In genomic region chr4:130747842-130748241, GRCh38 we compare ENCODE assay signal across 13 cellular contexts.
DNase-seq lines count a peak whose midpoint lies in the region; ATAC-seq and TF ChIP-seq lines count a peak whose summit lies in the region.
"Had no signal": no experiment of that assay in that cellular context is flagged by ENCODE, and none has a peak within 500 bp of the region (broad histone marks: within the 10 kb centered on the region; RNA-seq: fewer than 3 reads in every experiment).

No MANE protein-coding gene starts in this region.

- H3K4me3 ChIP-seq in MM.1S (ENCODE audit: low read length) (no peak overlapping the region), astrocyte of the cerebellum (ENCODE audit: low read depth, low read length) (no peak overlapping the region)
- H3K4me3 ChIP-seq: BLaER1, vagina had no signal

- H3K4me3 Mint-ChIP-seq in progenitor cell of endocrine pancreas (ENCODE audit: low read depth) (no peak overlapping the region), T-cell (no peak overlapping the region)
- no peak overlapping the region for H3K4me3 Mint-ChIP-seq in CD4-positive, alpha-beta T cell
- H3K4me3 Mint-ChIP-seq: activated T-helper 1 cell treated with anti-CD3 and anti-CD28 coated beads, Interleukin-12 subunit alpha, Interleukin-12 subunit beta, Interleukin-2, Interleukin-4 antibody, amounts not matched to agents 30 ng/mL and 10 ng/mL and 1 ng/mL, durations not matched to agents 14 hours and 24 hours and 36 hours had no signal

- intact Hi-C loops in CD4-positive, alpha-beta T cell (cut with DNase I, micrococcal nuclease) = no loop called here

- TF ChIP-seq CTCF in MM.1S (IDR thresholded peaks at IDR 0.05; ENCODE audit: low read length) = peak; percentile 52
- TF ChIP-seq CTCF in astrocyte of the cerebellum (IDR thresholded peaks at IDR 0.05; ENCODE audit: low read depth, low read length, missing control alignments) = no peak
- peak; percentile 54 for TF ChIP-seq CTCF in progenitor cell of endocrine pancreas (IDR thresholded peaks at IDR 0.05; ENCODE audit: unreplicated experiment)
- TF ChIP-seq CTCF in CD4-positive, alpha-beta T cell (IDR thresholded peaks at IDR 0.05) = no peak

- H3K4me1 Mint-ChIP-seq in progenitor cell of endocrine pancreas (ENCODE audit: low read depth) (no peaks in the 10 kb centered on the region), T-cell (no peaks in the 10 kb centered on the region)
- H3K4me1 Mint-ChIP-seq in CD4-positive, alpha-beta T cell (ENCODE audit: low read depth) = no peaks in the 10 kb centered on the region

- H3K9me2 ChIP-seq in MM.1S (replicated peaks; ENCODE audit: insufficient read depth, low read length) = no peaks in the 10 kb centered on the region

- H3K9me3 Mint-ChIP-seq in progenitor cell of endocrine pancreas (ENCODE audit: low read depth) (no peaks in the 10 kb centered on the region), T-cell (peaks cover 6 to 13% (median 6%) of the 10 kb centered on the region in 3 donors)
- H3K9me3 Mint-ChIP-seq in CD4-positive, alpha-beta T cell = peaks cover 9% of the 10 kb centered on the region
- H3K9me3 Mint-ChIP-seq: activated T-helper 1 cell treated with anti-CD3 and anti-CD28 coated beads, Interleukin-12 subunit alpha, Interleukin-12 subunit beta, Interleukin-2, Interleukin-4 antibody, amounts not matched to agents 30 ng/mL and 10 ng/mL and 1 ng/mL, durations not matched to agents 14 hours and 24 hours and 36 hours had no signal

- H3K27ac Mint-ChIP-seq in progenitor cell of endocrine pancreas (no peak overlapping the region), T-cell (no peak overlapping the region)
- no peak overlapping the region for H3K27ac Mint-ChIP-seq in CD4-positive, alpha-beta T cell
- H3K27ac Mint-ChIP-seq: activated T-helper 1 cell treated with anti-CD3 and anti-CD28 coated beads, Interleukin-12 subunit alpha, Interleukin-12 subunit beta, Interleukin-2, Interleukin-4 antibody, amounts not matched to agents 30 ng/mL and 10 ng/mL and 1 ng/mL, durations not matched to agents 14 hours and 24 hours and 36 hours had no signal

- H3K36me3 Mint-ChIP-seq in progenitor cell of endocrine pancreas (ENCODE audit: insufficient read depth) = no peaks in the 10 kb centered on the region
- no peaks in the 10 kb centered on the region for H3K36me3 Mint-ChIP-seq in CD4-positive, alpha-beta T cell (ENCODE audit: low read depth)
- H3K36me3 Mint-ChIP-seq in T-cell = no peaks in the 10 kb centered on the region

- no peaks in the 10 kb centered on the region for H3K4me1 ChIP-seq in MM.1S (ENCODE audit: low read length)
- H3K4me1 ChIP-seq: BLaER1, parathyroid adenoma, vagina had no signal

- POLR2A ChIA-PET in CD4-positive, alpha-beta T cell (lab: Charles Lee) = no interaction called here
- POLR2A ChIA-PET in T-cell (lab: Charles Lee) = no interaction called here

- ATAC-seq in CD4-positive, alpha-beta T cell (ENCODE audit: poor library complexity) = no peak
- no peak for ATAC-seq in T-cell (replicated peaks in 1 of 4)

- in situ Hi-C loops in astrocyte of the cerebellum (cut with HindIII; ENCODE audit: low sequenced_read_pairs) = no loop called here

- H3K27me3 Mint-ChIP-seq in progenitor cell of endocrine pancreas (no peaks in the 10 kb centered on the region), T-cell (no peaks in the 10 kb centered on the region)
- no peaks in the 10 kb centered on the region for H3K27me3 Mint-ChIP-seq in CD4-positive, alpha-beta T cell

- no peaks in the 10 kb centered on the region for H3K27me3 ChIP-seq in MM.1S (replicated peaks; ENCODE audit: insufficient read depth, low read length)
- no peaks in the 10 kb centered on the region for H3K27me3 ChIP-seq in CD4-positive, alpha-beta T cell (ENCODE audit: control insufficient read depth, insufficient read depth, low read length)
- H3K27me3 ChIP-seq: BLaER1, vagina had no signal

- 0 out of 2 replicates have a peak overlapping the region, but pooled peaks have one; percentile 5 for H3K4me2 ChIP-seq in MM.1S (ENCODE audit: low read depth, low read length)
- H3K4me2 ChIP-seq: BLaER1 had no signal

- no peaks in the 10 kb centered on the region for H3K9me3 ChIP-seq in MM.1S (replicated peaks; ENCODE audit: insufficient read depth, low read length)
- no peaks in the 10 kb centered on the region for H3K9me3 ChIP-seq in CD4-positive, alpha-beta T cell (ENCODE audit: control insufficient read depth, low read length)
- H3K9me3 ChIP-seq: BLaER1, vagina had no signal

- no peaks in the 10 kb centered on the region for H3K79me2 ChIP-seq in MM.1S (ENCODE audit: low read length)
- H3K79me2 ChIP-seq: parathyroid adenoma had no signal

- no peak overlapping the region for H3K9ac ChIP-seq in MM.1S (ENCODE audit: low read length)
- H3K9ac ChIP-seq: BLaER1, parathyroid adenoma had no signal

- H3F3A ChIP-seq in MM.1S (ENCODE audit: insufficient read depth, low read length) = no peaks in the 10 kb centered on the region

- no peak overlapping the region for H3K27ac ChIP-seq in MM.1S (ENCODE audit: low read length)
- H3K27ac ChIP-seq in CD4-positive, alpha-beta T cell (ENCODE audit: low read depth, low read length) = no peak overlapping the region
- H3K27ac ChIP-seq: BLaER1, parathyroid adenoma, vagina had no signal

- no peaks in the 10 kb centered on the region for H4K20me1 ChIP-seq in MM.1S (ENCODE audit: insufficient read depth, low read length)
- H4K20me1 ChIP-seq: BLaER1 had no signal

- DNase-seq in NCI-H510A treated with DMSO at 0.1 percent for 48 hours (lab: John Stamatoyannopoulos, UW) (peak; percentile 0), NCI-H510A (lab: John Stamatoyannopoulos, UW) (no peak), MM.1S (peak; percentile 63), astrocyte of the cerebellum (ENCODE audit: low read depth) (peak; percentile 4), progenitor cell of endocrine pancreas (ENCODE audit: low spot score, unreplicated experiment) (no peak), nucleus accumbens (lab: John Stamatoyannopoulos, UW) (no peak), T-cell (no peak)
- DNase-seq in CD4-positive, alpha-beta T cell = no peak
- DNase-seq: T-helper 9 cell had no signal

- H2AFZ ChIP-seq in MM.1S (ENCODE audit: low read length) = no peak overlapping the region
- H2AFZ ChIP-seq: parathyroid adenoma had no signal

- CTCF ChIA-PET in CD4-positive, alpha-beta T cell (lab: Charles Lee) = no interaction called here
- CTCF ChIA-PET in T-cell (lab: Charles Lee) = no interaction called here

- H3K36me3 ChIP-seq in MM.1S (replicated peaks; ENCODE audit: insufficient read depth, low read length) = no peaks in the 10 kb centered on the region
- H3K36me3 ChIP-seq: BLaER1, vagina had no signal

Comparison
In these comparisons a context has a peak if more than half of its experiments do, and no peak if none do; other contexts are left out.
1. DNase-seq: peak in NCI-H510A treated with DMSO at 0.1 percent for 48 hours (single experiment), MM.1S (single experiment) and astrocyte of the cerebellum (single experiment); none in NCI-H510A (single experiment), progenitor cell of endocrine pancreas (single experiment), nucleus accumbens (0 of 56), CD4-positive, alpha-beta T cell (0 of 10) and T-cell (0 of 34).
2. CTCF ChIP-seq: peak in MM.1S (single experiment) and progenitor cell of endocrine pancreas (single experiment); none in astrocyte of the cerebellum (single experiment) and CD4-positive, alpha-beta T cell (single experiment).